In the genomic region with DNA sequence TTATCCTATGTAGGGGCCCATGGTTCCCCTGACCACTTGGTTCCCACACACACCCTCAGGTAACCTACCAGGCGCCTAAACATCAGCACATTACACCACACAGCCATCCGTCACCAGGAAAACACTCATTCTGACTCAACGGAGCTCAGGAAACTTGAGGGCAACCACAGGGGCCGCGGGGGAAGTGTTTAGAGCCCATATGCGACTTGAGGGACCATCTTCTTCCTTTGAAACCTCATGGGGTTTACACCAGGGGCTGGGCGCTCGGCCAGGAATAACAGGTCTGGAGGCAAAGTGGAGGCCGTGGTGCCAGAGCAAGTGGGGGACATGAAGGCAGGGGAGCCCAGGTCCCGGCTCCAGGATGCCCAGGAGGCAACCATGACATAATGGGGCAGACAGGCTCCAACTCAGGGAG, we compare ENCODE assay signal across 8 cellular contexts. TPM values are rescaled to one million over a fixed set of nuclear protein-coding genes. Genes with fewer than 3 reads are reported as not detected.
DNase-seq lines count a peak whose midpoint lies in the region; ATAC-seq and TF ChIP-seq lines count a peak whose summit lies in the region.

No MANE protein-coding gene starts in this region.

- H3K9me3 ChIP-seq in HCT116 (ENCODE audit: control insufficient read depth in 1 of 2, insufficient read depth in 1 of 2, low read depth in 1 of 2, low read length in 2 of 2) (no peaks in the 10 kb centered on the region), muscle layer of duodenum (ENCODE audit: control insufficient read depth in 1 of 2, low read length in 2 of 2) (no peaks in the 10 kb centered on the region)

- no peak for TF ChIP-seq POLR2A in HCT116 (IDR thresholded peaks at IDR 0.05; ENCODE audit: borderline replicate concordance, extremely low read depth, insufficient read depth, insufficient read length)

- H3K9me2 ChIP-seq in HCT116 (ENCODE audit: insufficient read depth), result no peaks in the 10 kb centered on the region

- intact Hi-C loops in HCT116 (cut with micrococcal nuclease), result no loop called here

- ATAC-seq in HCT116 (peak; percentile 37), HG03196 (IDR thresholded peaks at IDR 0.05; ENCODE audit: unreplicated experiment) (no peak), GM18502 (IDR thresholded peaks at IDR 0.05; ENCODE audit: poor library complexity, unreplicated experiment) (no peak)
- ATAC-seq in stimulated activated naive CD8-positive, alpha-beta T cell treated with anti-CD3 and anti-CD28 coated beads, Interleukin-15, Interleukin-2, amounts not matched to agents 100 U/mL and 50 U/mL, for 24 hours, result peak; percentile 72

- RAD21 ChIA-PET in HCT116 (lab: Charles Lee; ENCODE audit: low non-redundant PET in 1 of 2, low total read pairs in 2 of 2, uncharacterized antibody in 2 of 2, unreplicated experiment in 2 of 2), result no interaction called here

- H3K9ac ChIP-seq in HCT116 (ENCODE audit: low read length), result peak overlapping the region; percentile 95

- H3K4me3 ChIP-seq in HCT116 (replicated peaks in 1 of 2; ENCODE audit: low read depth in 1 of 2, low read length in 2 of 2) (peak overlapping the region; percentile 88 to 93), muscle layer of duodenum (ENCODE audit: low read depth in 1 of 2, low read length in 2 of 2) (peak overlapping the region; percentile 55 to 84)

- H3K27me3 Mint-ChIP-seq in activated naive CD8-positive, alpha-beta T cell, result no peaks in the 10 kb centered on the region

- peak overlapping the region; percentile 84 for H3K4me2 ChIP-seq in HCT116 (ENCODE audit: low read length)

- TF ChIP-seq RAD21 in HCT116 (IDR thresholded peaks at IDR 0.05; ENCODE audit: low read depth), result no peak

- no peak for TF ChIP-seq CTCF in HCT116 (IDR thresholded peaks at IDR 0.05 in 2 of 3, conservative IDR thresholded peaks at IDR 0.05 in 1 of 3; ENCODE audit: borderline replicate concordance in 1 of 3, insufficient read depth in 1 of 3, low read depth in 2 of 3, low read length in 2 of 3)

- H3K27ac Mint-ChIP-seq in activated naive CD8-positive, alpha-beta T cell, result peak overlapping the region; percentile 74

- POLR2A ChIA-PET in HCT116 (lab: Charles Lee), result interaction anchor here (1.9 kb wide), 1 partner anchor 11 kb away, joined by 13 read pairs; no protein-coding TSS in a partner anchor

- CTCF ChIA-PET in HCT116 (lab: Charles Lee), result no interaction called here

- H3K79me2 ChIP-seq in HCT116 (ENCODE audit: insufficient read depth, low read length), result peaks cover 57% of the 10 kb centered on the region

- peak; percentile 73 for DNase-seq in HCT116 (ENCODE audit: low read depth, low spot score)
- peak; percentile 42 for DNase-seq in T follicular helper cell (ENCODE audit: low read depth)
- DNase-seq in stimulated activated naive CD8-positive, alpha-beta T cell treated with anti-CD3 and anti-CD28 coated beads, Interleukin-15, Interleukin-2, amounts not matched to agents 100 U/mL and 50 U/mL, for 24 hours, result peak; percentile 82
- no peak for DNase-seq in cerebellar cortex (ENCODE audit: low spot score)

- no TSS peak for BruUV-seq in HCT116 (replicated peaks; lab: Mats Ljungman, UMichigan)

- peaks cover 61 to 72% of the 10 kb centered on the region in 2 experiments for H3K4me1 ChIP-seq in HCT116 (ENCODE audit: control insufficient read depth in 1 of 2, insufficient read depth in 2 of 2, low read length in 2 of 2)
- H3K4me1 ChIP-seq in muscle layer of duodenum (ENCODE audit: control insufficient read depth in 1 of 2, insufficient read depth in 2 of 2, low read length in 2 of 2), result peaks cover 9 to 50% of the 10 kb centered on the region in 2 donors

- no peak overlapping the region for H2AFZ ChIP-seq in HCT116 (ENCODE audit: low read depth, low read length, poor library complexity, severe bottlenecking)

- H3K36me3 ChIP-seq in HCT116 (ENCODE audit: control insufficient read depth in 1 of 2, insufficient read depth in 2 of 2, low read length in 2 of 2) (peaks cover 0 to 3% of the 10 kb centered on the region in 2 experiments; a peak in 1 of 4 replicates), muscle layer of duodenum (ENCODE audit: control insufficient read depth in 1 of 2, insufficient read depth in 2 of 2, low read length in 2 of 2) (no peaks in the 10 kb centered on the region)

- peak overlapping the region; percentile 89 for H3K4me3 Mint-ChIP-seq in activated naive CD8-positive, alpha-beta T cell

- H3K27me3 ChIP-seq in HCT116 (ENCODE audit: insufficient read depth, low read length), result no peaks in the 10 kb centered on the region
- no peaks in the 10 kb centered on the region for H3K27me3 ChIP-seq in muscle layer of duodenum (ENCODE audit: low read depth, low read length)

- peaks cover 2% of the 10 kb centered on the region for H3K36me3 Mint-ChIP-seq in activated naive CD8-positive, alpha-beta T cell

- H3K27ac ChIP-seq in HCT116 (ENCODE audit: low read depth, low read length) (peak overlapping the region; percentile 81), muscle layer of duodenum (ENCODE audit: low read length) (no peak overlapping the region)

- H4K20me1 ChIP-seq in HCT116 (ENCODE audit: insufficient read depth), result peaks cover 8% of the 10 kb centered on the region; the same call in 1 of the 2 replicates

- H3K9me3 Mint-ChIP-seq in activated naive CD8-positive, alpha-beta T cell (ENCODE audit: low read depth), result no peaks in the 10 kb centered on the region

- H3K4me1 Mint-ChIP-seq in activated naive CD8-positive, alpha-beta T cell (ENCODE audit: low read depth), result peaks cover 30% of the 10 kb centered on the region

TF ChIP-seq in HCT116, 20 proteins besides CTCF, POLR2A, EP300 and RAD21:
- TF ChIP-seq, protein P1, sequence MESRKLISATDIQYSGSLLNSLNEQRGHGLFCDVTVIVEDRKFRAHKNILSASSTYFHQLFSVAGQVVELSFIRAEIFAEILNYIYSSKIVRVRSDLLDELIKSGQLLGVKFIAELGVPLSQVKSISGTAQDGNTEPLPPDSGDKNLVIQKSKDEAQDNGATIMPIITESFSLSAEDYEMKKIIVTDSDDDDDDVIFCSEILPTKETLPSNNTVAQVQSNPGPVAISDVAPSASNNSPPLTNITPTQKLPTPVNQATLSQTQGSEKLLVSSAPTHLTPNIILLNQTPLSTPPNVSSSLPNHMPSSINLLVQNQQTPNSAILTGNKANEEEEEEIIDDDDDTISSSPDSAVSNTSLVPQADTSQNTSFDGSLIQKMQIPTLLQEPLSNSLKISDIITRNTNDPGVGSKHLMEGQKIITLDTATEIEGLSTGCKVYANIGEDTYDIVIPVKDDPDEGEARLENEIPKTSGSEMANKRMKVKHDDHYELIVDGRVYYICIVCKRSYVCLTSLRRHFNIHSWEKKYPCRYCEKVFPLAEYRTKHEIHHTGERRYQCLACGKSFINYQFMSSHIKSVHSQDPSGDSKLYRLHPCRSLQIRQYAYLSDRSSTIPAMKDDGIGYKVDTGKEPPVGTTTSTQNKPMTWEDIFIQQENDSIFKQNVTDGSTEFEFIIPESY (IDR thresholded peaks at IDR 0.05; ENCODE audit: extremely low read depth, insufficient replicate concordance, low read length), result no peak
- no peak for TF ChIP-seq SIN3A (IDR thresholded peaks at IDR 0.05; ENCODE audit: low read depth)
- no peak for TF ChIP-seq FOSL1 (IDR thresholded peaks at IDR 0.05; ENCODE audit: low read depth)
- TF ChIP-seq EZH2phosphoT487 (IDR thresholded peaks at IDR 0.05; ENCODE audit: borderline replicate concordance), result no peak
- peak; percentile 50 for TF ChIP-seq YY1 (IDR thresholded peaks at IDR 0.05; ENCODE audit: extremely low read depth, insufficient replicate concordance, low read depth, low read length)
- TF ChIP-seq TCF7L2 (IDR thresholded peaks at IDR 0.05; ENCODE audit: borderline replicate concordance, extremely low read depth, insufficient read depth, insufficient read length), result no peak
- no peak for TF ChIP-seq ELF1 (IDR thresholded peaks at IDR 0.05; ENCODE audit: borderline replicate concordance, low read depth)
- TF ChIP-seq, protein P2, sequence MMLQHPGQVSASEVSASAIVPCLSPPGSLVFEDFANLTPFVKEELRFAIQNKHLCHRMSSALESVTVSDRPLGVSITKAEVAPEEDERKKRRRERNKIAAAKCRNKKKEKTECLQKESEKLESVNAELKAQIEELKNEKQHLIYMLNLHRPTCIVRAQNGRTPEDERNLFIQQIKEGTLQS (IDR thresholded peaks at IDR 0.05), result no peak
- TF ChIP-seq CBX3 (IDR thresholded peaks at IDR 0.05; ENCODE audit: low read depth), result no peak

RNA-seq across cellular contexts. Expression of a gene that starts 1.5 kb away (rescaled TPM):
- total RNA-seq in HCT116 (2021; ENCODE audit: unreplicated experiment), result 39.4 TPM
- 41.2 and 46.8 TPM in 2 replicates for polyA plus RNA-seq in HCT116 (2012)

RNA-seq across cellular contexts. Expression of a gene that starts 20.6 kb away (rescaled TPM):
- total RNA-seq in HCT116 (2021; ENCODE audit: unreplicated experiment), result 69.8 TPM
- polyA plus RNA-seq in HCT116 (2012), result 56.8 and 61.1 TPM in 2 replicates

RNA-seq across cellular contexts. Expression of a gene that starts 34.6 kb away (rescaled TPM):
- total RNA-seq in HCT116 (2021; ENCODE audit: unreplicated experiment), result 168 TPM
- polyA plus RNA-seq in HCT116 (2012), result 148 and 164 TPM in 2 replicates

RNA-seq across cellular contexts. Expression of a gene that starts 34.7 kb away (rescaled TPM):
- 8.5 TPM for total RNA-seq in HCT116 (2021; ENCODE audit: unreplicated experiment)
- 3.4 and 5.1 TPM in 2 replicates for polyA plus RNA-seq in HCT116 (2012)

RNA-seq across cellular contexts. Expression of a gene that starts 50.4 kb away (rescaled TPM):
- total RNA-seq in HCT116 (2021; ENCODE audit: unreplicated experiment), result 9.5 TPM
- polyA plus RNA-seq in HCT116 (2012), result 8.2 and 9.2 TPM in 2 replicates

Comparison
In these comparisons a context has a peak if more than half of its experiments do, and no peak if none do; other contexts are left out.
1. ATAC-seq: peak in HCT116 (single experiment) and stimulated activated naive CD8-positive, alpha-beta T cell treated with anti-CD3 and anti-CD28 coated beads, Interleukin-15, Interleukin-2, amounts not matched to agents 100 U/mL and 50 U/mL, for 24 hours (single experiment); none in HG03196 (single experiment) and GM18502 (single experiment).